15 cellular contexts compared by ENCODE assay signal in genomic region chr2:200338692-200339091, GRCh38. TPM values are rescaled to one million over a fixed set of nuclear protein-coding genes. Genes with fewer than 3 reads are reported as not detected.
A peak's percentile ranks its signal among the peaks of the same experiment; 100 is the strongest.
DNase-seq lines count a peak whose midpoint lies in the region; ATAC-seq, FAIRE-seq and TF ChIP-seq lines count a peak whose summit lies in the region.
"Had no signal": no experiment of that assay in that cellular context is flagged by ENCODE, and none has a peak within 500 bp of the region (broad histone marks: within the 10 kb centered on the region; RNA-seq: fewer than 3 reads in every experiment).

No MANE protein-coding gene starts in this region.

- TF ChIP-seq POLR2A in GM12878 (IDR thresholded peaks at IDR 0.05; ENCODE audit: low read depth, low read length) (no peak), HepG2 (IDR thresholded peaks at IDR 0.05; ENCODE audit: insufficient read depth in 1 of 2, low read depth in 2 of 2, low read length in 2 of 2) (no peak)

- CTCF ChIA-PET in GM12878 (lab: Yijun Ruan, JAX) = interaction anchor here (1.2 kb wide), 1 partner anchor 14 kb away, joined by 3 read pairs; no protein-coding TSS in a partner anchor
- CTCF ChIA-PET in HepG2 (lab: Yijun Ruan, JAX; ENCODE audit: low intra/inter-chr PET ratio, low total read pairs) = no interaction called here

- intact Hi-C loops in GM12878 (cut with micrococcal nuclease; ENCODE audit: unreplicated experiment) (no loop called here), HepG2 (cut with micrococcal nuclease; ENCODE audit: unreplicated experiment) (no loop called here)

- H4K20me1 ChIP-seq in KMS-11 (ENCODE audit: insufficient read depth) = no peaks in the 10 kb centered on the region
- H4K20me1 ChIP-seq in GM12878 (ENCODE audit: control insufficient read depth, insufficient read depth) = no peaks in the 10 kb centered on the region
- H4K20me1 ChIP-seq in HepG2 (ENCODE audit: insufficient read depth, low read length) = peaks cover 76% of the 10 kb centered on the region
- peaks cover 83% of the 10 kb centered on the region for H4K20me1 ChIP-seq in smooth muscle cell (ENCODE audit: low read depth)

- no peaks in the 10 kb centered on the region for H3K27me3 ChIP-seq in KMS-11 (ENCODE audit: insufficient read depth, low read depth)
- no peaks in the 10 kb centered on the region for H3K27me3 ChIP-seq in GM12878 (replicated peaks in 1 of 2; ENCODE audit: control insufficient read depth in 2 of 2, insufficient read depth in 2 of 2, low read length in 1 of 2)
- no peaks in the 10 kb centered on the region for H3K27me3 ChIP-seq in HepG2 (ENCODE audit: control insufficient read depth in 1 of 2, insufficient read depth in 2 of 2, low read length in 2 of 2)
- H3K27me3 ChIP-seq in smooth muscle cell (ENCODE audit: low read depth) = no peaks in the 10 kb centered on the region

- no peak for DNase-seq in GM12878 (ENCODE audit: low read depth, low spot score)
- peak; percentile 30 for DNase-seq in HepG2 (ENCODE audit: low spot score)
- DNase-seq in smooth muscle cell (lab: John Stamatoyannopoulos, UW; ENCODE audit: unreplicated experiment) = no peak
- no peak for DNase-seq in NAMALWA (ENCODE audit: low spot score)
- DNase-seq in NCI-H1092 (lab: John Stamatoyannopoulos, UW) = no peak
- no peak for DNase-seq in COLO829 (ENCODE audit: low spot score)
- DNase-seq: activated CD4-positive, alpha-beta T cell treated with anti-CD3 and anti-CD28 coated beads, Interleukin-2, amount 10 ng/mL, durations not matched to agents 24 days and 14 days; amygdala; NCI-H1105; psoas muscle; T-helper 2 cell had no signal

- H3F3A ChIP-seq in smooth muscle cell (ENCODE audit: low read depth) = peaks cover 23% of the 10 kb centered on the region

- POLR2A ChIA-PET in GM12878 (lab: Charles Lee) (interaction anchor here (0.6 to 0.7 kb wide), 3 partner anchors 12 to 1825 kb away, joined by 3 to 4 read pairs (median 4); no protein-coding TSS in a partner anchor), HepG2 (lab: Yijun Ruan, JAX) (no interaction called here)

- RAD21 ChIA-PET in GM12878 (lab: Charles Lee; ENCODE audit: unreplicated experiment) = interaction anchor here (1.1 to 1.2 kb wide), 2 partner anchors 8 to 34 kb away, joined by 3 to 4 read pairs; no protein-coding TSS in a partner anchor

- FAIRE-seq in GM12878 (lab: Jason Lieb, UNC) = no peak
- FAIRE-seq in HepG2 (lab: Jason Lieb, UNC) = no peak
- FAIRE-seq: GM12892, HTR-8/SVneo had no signal

- H3K9ac ChIP-seq in KMS-11 (no peak overlapping the region), GM12878 (ENCODE audit: control insufficient read depth, insufficient read depth, low read length) (no peak overlapping the region), HepG2 (ENCODE audit: insufficient read depth, low read depth, low read length) (no peak overlapping the region), smooth muscle cell (ENCODE audit: low read depth) (no peak overlapping the region)

- WGBS in GM12878 (ENCODE audit: insufficient coverage, insufficient replicate concordance, low lambda C conversion rate, missing lambda C conversion rate) = 50% methylated on average over 4 of the region's 4 CpGs
- WGBS in HepG2 (ENCODE audit: low lambda C conversion rate) = 83% methylated on average over 4 of the region's 4 CpGs
- WGBS in smooth muscle cell (ENCODE audit: low lambda C conversion rate) = 36% methylated on average over 4 of the region's 4 CpGs

- H3K9me3 ChIP-seq in GM12878 (replicated peaks; ENCODE audit: control insufficient read depth, insufficient read depth, low read length) (no peaks in the 10 kb centered on the region), HepG2 (ENCODE audit: low read length) (no peaks in the 10 kb centered on the region), smooth muscle cell (replicated peaks; ENCODE audit: low read depth) (no peaks in the 10 kb centered on the region)
- H3K9me3 ChIP-seq: psoas muscle had no signal

- H3K4me2 ChIP-seq in KMS-11 (peak overlapping the region; percentile 36; the same call in 1 of the 2 replicates), GM12878 (ENCODE audit: control insufficient read depth, insufficient read depth) (no peak overlapping the region), HepG2 (ENCODE audit: low read depth, low read length) (no peak overlapping the region), smooth muscle cell (peak overlapping the region; percentile 58)

- SMC1A ChIA-PET in GM12878 (lab: Charles Lee; ENCODE audit: uncharacterized antibody, unreplicated experiment) = interaction anchor here (0.7 to 1.9 kb wide), 5 partner anchors 13 to 130 kb away, joined by 3 to 6 read pairs (median 3); no protein-coding TSS in a partner anchor

- H2AFZ ChIP-seq in KMS-11 (ENCODE audit: low read depth) (no peak overlapping the region), GM12878 (ENCODE audit: control insufficient read depth, low read depth, low read length) (no peak overlapping the region), HepG2 (ENCODE audit: low read length) (no peak overlapping the region), smooth muscle cell (ENCODE audit: low read depth) (no peak overlapping the region)

- H3K79me2 ChIP-seq in KMS-11 (ENCODE audit: insufficient read depth, low read depth) (no peaks in the 10 kb centered on the region), GM12878 (ENCODE audit: control insufficient read depth, insufficient read depth, low read length) (no peaks in the 10 kb centered on the region), HepG2 (ENCODE audit: insufficient read depth, low read length) (peaks cover 90% of the 10 kb centered on the region), smooth muscle cell (ENCODE audit: low read depth) (peaks cover 94% of the 10 kb centered on the region)

- H3K27ac ChIP-seq in KMS-11 = peak overlapping the region; percentile 5; the same call in 1 of the 2 replicates
- no peak overlapping the region for H3K27ac ChIP-seq in GM12878 (ENCODE audit: control insufficient read depth, insufficient read depth)
- H3K27ac ChIP-seq in HepG2 (ENCODE audit: extremely low read length, insufficient read depth, low read length) = peak overlapping the region; percentile 29
- H3K27ac ChIP-seq in smooth muscle cell (ENCODE audit: low read depth) = peak overlapping the region; percentile 65
- H3K27ac ChIP-seq: psoas muscle had no signal

- no peak for ATAC-seq in GM12878
- ATAC-seq in HepG2 = no peak
- ATAC-seq in GM19467 (IDR thresholded peaks at IDR 0.05; ENCODE audit: unreplicated experiment) = no peak

- H3K36me3 ChIP-seq in KMS-11 (ENCODE audit: insufficient read depth) (no peaks in the 10 kb centered on the region), GM12878 (ENCODE audit: control insufficient read depth in 2 of 2, insufficient read depth in 2 of 2, low read length in 1 of 2) (no peaks in the 10 kb centered on the region), HepG2 (replicated peaks in 1 of 2; ENCODE audit: control insufficient read depth in 1 of 2, insufficient read depth in 2 of 2, low read length in 2 of 2) (peaks cover 5 to 30% of the 10 kb centered on the region in 2 experiments; a peak in 4 of 5 replicates), smooth muscle cell (ENCODE audit: low read depth) (no peaks in the 10 kb centered on the region)

- no peak for TF ChIP-seq CTCF in KMS-11 (conservative IDR thresholded peaks at IDR 0.05; ENCODE audit: low read depth, low read length)
- TF ChIP-seq CTCF in GM12878 (IDR thresholded peaks at IDR 0.05 in 2 of 3, conservative IDR thresholded peaks at IDR 0.05 in 1 of 3; ENCODE audit: control insufficient read depth in 2 of 3, extremely low read depth in 1 of 3, insufficient read depth in 1 of 3, low read depth in 3 of 3, low read length in 3 of 3) = no peak
- TF ChIP-seq CTCF in HepG2 (CRISPR knock-in tag; IDR thresholded peaks at IDR 0.05) = no peak
- no peak for TF ChIP-seq CTCF in smooth muscle cell (IDR thresholded peaks at IDR 0.05; ENCODE audit: borderline replicate concordance, insufficient read depth, poor library complexity, severe bottlenecking)

- in situ Hi-C loops in GM12878 (cut with MboI) (no loop called here), HepG2 (cut with HindIII; ENCODE audit: extremely low pct_ligation_motif_present, low pct_unique_long_range_greater_than_20kb) (no loop called here)

- TF ChIP-seq RAD21 in GM12878 (IDR thresholded peaks at IDR 0.05; ENCODE audit: insufficient read depth, low read depth, low read length) (no peak), HepG2 (CRISPR knock-in tag; IDR thresholded peaks at IDR 0.05) (no peak)

- H3K4me1 ChIP-seq in KMS-11 (ENCODE audit: low read depth, poor library complexity, severe bottlenecking) (peaks cover 27% of the 10 kb centered on the region), GM12878 (ENCODE audit: control insufficient read depth, insufficient read depth, low read length) (no peaks in the 10 kb centered on the region; the same call in 1 of the 2 replicates), HepG2 (ENCODE audit: insufficient read depth, low read length) (peaks cover 62% of the 10 kb centered on the region), smooth muscle cell (ENCODE audit: low read depth) (peaks cover 30% of the 10 kb centered on the region)

- BruUV-seq in GM12878 (replicated peaks; lab: Mats Ljungman, UMichigan) (no TSS peak), HepG2 (replicated peaks; lab: Mats Ljungman, UMichigan) (TSS peak; percentile 0)

- no peak overlapping the region for H3K4me3 ChIP-seq in KMS-11 (IDR thresholded peaks at IDR 0.05; ENCODE audit: insufficient read depth, low read depth, low read length)
- no peak overlapping the region for H3K4me3 ChIP-seq in GM12878
- no peak overlapping the region for H3K4me3 ChIP-seq in HepG2 (replicated peaks in 1 of 3; ENCODE audit: insufficient read depth in 1 of 3, low read depth in 2 of 3, low read length in 3 of 3)
- H3K4me3 ChIP-seq in smooth muscle cell = no peak overlapping the region
- H3K4me3 ChIP-seq: psoas muscle had no signal

- TF ChIP-seq EP300 in GM12878 (IDR thresholded peaks at IDR 0.05; ENCODE audit: borderline replicate concordance in 1 of 2, control insufficient read depth in 1 of 2, low read depth in 2 of 2, low read length in 2 of 2) = no peak
- no peak for TF ChIP-seq EP300 in HepG2 (IDR thresholded peaks at IDR 0.05; ENCODE audit: low read depth in 2 of 2, low read length in 2 of 2)
- TF ChIP-seq EP300 in HepG2 (CRISPR knock-in tag; IDR thresholded peaks at IDR 0.05; ENCODE audit: borderline replicate concordance) = no peak

RNA-seq across cellular contexts. Expression of gene SPATS2L, which starts 32.2 kb away (rescaled TPM):
- total RNA-seq in GM12878 (2013; cell fraction: nucleolus; rRNA removed) = 19.1 and 27.4 TPM in 2 replicates
- total RNA-seq in GM12878 (2014; rRNA removed) = 18.9 and 19.7 TPM in 2 replicates
- 18.0 and 21.3 TPM in 2 replicates for total RNA-seq in GM12878 (2014; rRNA removed; fragmentation: Illumina TruSeq; extraction: Trizol)
- 24.7 and 27.2 TPM in 2 replicates for total RNA-seq in GM12878 (2021)
- polyA plus RNA-seq in GM12878 (2011; ENCODE audit: low read depth) = 6.9 TPM
- polyA plus RNA-seq in GM12878 (2011; rRNA removed) = 16.3 and 21.4 TPM in 2 replicates
- 15.1 and 21.3 TPM in 2 replicates for polyA plus RNA-seq in GM12878 (2011; cell fraction: cytosol; rRNA removed)
- 8.3 and 8.6 TPM in 2 replicates for polyA plus RNA-seq in GM12878 (2011; cell fraction: nucleus; rRNA removed)
- 11.0 and 13.0 TPM in 2 replicates for polyA plus RNA-seq in GM12878 (2012)
- 27.0 and 30.0 TPM in 2 replicates for polyA plus RNA-seq in GM12878 (2014; fragmentation: Illumina TruSeq; extraction: Trizol)
- polyA plus RNA-seq in GM12878 (2014; fragmentation: Nextera tagmentation; extraction: Ambion mirVana) = 1 to 10 TPM; 5.2 to 8.0 TPM
- 26.3 and 27.6 TPM in 2 replicates for polyA plus RNA-seq in GM12878 (2014; rRNA removed)
- polyA plus RNA-seq in GM12878 (2016; fragmentation: Nextera tagmentation; extraction: Ambion mirVana) = 10 to 100 TPM; 16.3 to 22.0 TPM
- 9.7 and 13.7 TPM in 2 replicates for polyA minus RNA-seq in GM12878 (2011; rRNA and poly(A)+ RNA removed)
- 9.4 and 10.2 TPM in 2 replicates for polyA minus RNA-seq in GM12878 (2011; cell fraction: cytosol; rRNA and poly(A)+ RNA removed)
- polyA minus RNA-seq in GM12878 (2011; cell fraction: nucleus; rRNA and poly(A)+ RNA removed) = 7.1 and 13.3 TPM in 2 replicates
- total RNA-seq in HepG2 (2016; rRNA removed; fragmentation: Illumina TruSeq; extraction: Trizol) = 154 and 165 TPM in 2 replicates
- 81.5 and 81.6 TPM in 2 replicates for total RNA-seq in HepG2 (2016; cell fraction: cytosol; rRNA removed; fragmentation: Illumina TruSeq; extraction: Trizol; ENCODE audit: low read depth)
- 151 and 153 TPM in 2 replicates for total RNA-seq in HepG2 (2016; cell fraction: insoluble cytoplasmic fraction; rRNA removed; fragmentation: Illumina TruSeq; extraction: Trizol)
- 160 and 169 TPM in 2 replicates for total RNA-seq in HepG2 (2016; cell fraction: membrane; rRNA removed; fragmentation: Illumina TruSeq; extraction: Trizol)
- 110 and 114 TPM in 2 replicates for total RNA-seq in HepG2 (2016; cell fraction: nucleus; rRNA removed; fragmentation: Illumina TruSeq; extraction: Trizol)
- polyA plus RNA-seq in HepG2 (2011; rRNA removed) = 180 and 212 TPM in 2 replicates
- 161 and 177 TPM in 2 replicates for polyA plus RNA-seq in HepG2 (2011; cell fraction: cytosol; rRNA removed)
- polyA plus RNA-seq in HepG2 (2011; cell fraction: nucleus; rRNA removed) = 71.8 and 89.4 TPM in 2 replicates
- polyA plus RNA-seq in HepG2 (2012) = 134 and 184 TPM in 2 replicates
- 102 and 115 TPM in 2 replicates for polyA plus RNA-seq in HepG2 (2016; cell fraction: cytosol; fragmentation: Illumina TruSeq; extraction: Trizol; ENCODE audit: low read depth)
- 213 and 235 TPM in 2 replicates for polyA plus RNA-seq in HepG2 (2016; cell fraction: insoluble cytoplasmic fraction; fragmentation: Illumina TruSeq; extraction: Trizol; ENCODE audit: low read depth)
- polyA plus RNA-seq in HepG2 (2016; cell fraction: membrane; fragmentation: Illumina TruSeq; extraction: Trizol; ENCODE audit: low read depth) = 179 and 180 TPM in 2 replicates
- 145 and 148 TPM in 2 replicates for polyA plus RNA-seq in HepG2 (2016; cell fraction: nucleus; fragmentation: Illumina TruSeq; extraction: Trizol; ENCODE audit: insufficient read depth, low read depth)
- polyA minus RNA-seq in HepG2 (2011; rRNA and poly(A)+ RNA removed; ENCODE audit: low replicate concordance) = 28.4 and 78.1 TPM in 2 replicates
- polyA minus RNA-seq in HepG2 (2011; cell fraction: cytosol; rRNA and poly(A)+ RNA removed) = 121 and 126 TPM in 2 replicates
- polyA minus RNA-seq in HepG2 (2011; cell fraction: nucleus; rRNA and poly(A)+ RNA removed) = 287 and 295 TPM in 2 replicates
- total RNA-seq in smooth muscle cell = 314 and 356 TPM in 2 replicates
- 394 and 432 TPM in 2 replicates for polyA plus RNA-seq in smooth muscle cell

Comparison
In these comparisons a context has a peak if more than half of its experiments do, and no peak if none do; other contexts are left out.
1. H3K4me2 ChIP-seq: peak in KMS-11 (single experiment) and smooth muscle cell (single experiment); none in GM12878 (single experiment) and HepG2 (single experiment).